ENCODE assay signal across 8 cellular contexts in the genomic region with DNA sequence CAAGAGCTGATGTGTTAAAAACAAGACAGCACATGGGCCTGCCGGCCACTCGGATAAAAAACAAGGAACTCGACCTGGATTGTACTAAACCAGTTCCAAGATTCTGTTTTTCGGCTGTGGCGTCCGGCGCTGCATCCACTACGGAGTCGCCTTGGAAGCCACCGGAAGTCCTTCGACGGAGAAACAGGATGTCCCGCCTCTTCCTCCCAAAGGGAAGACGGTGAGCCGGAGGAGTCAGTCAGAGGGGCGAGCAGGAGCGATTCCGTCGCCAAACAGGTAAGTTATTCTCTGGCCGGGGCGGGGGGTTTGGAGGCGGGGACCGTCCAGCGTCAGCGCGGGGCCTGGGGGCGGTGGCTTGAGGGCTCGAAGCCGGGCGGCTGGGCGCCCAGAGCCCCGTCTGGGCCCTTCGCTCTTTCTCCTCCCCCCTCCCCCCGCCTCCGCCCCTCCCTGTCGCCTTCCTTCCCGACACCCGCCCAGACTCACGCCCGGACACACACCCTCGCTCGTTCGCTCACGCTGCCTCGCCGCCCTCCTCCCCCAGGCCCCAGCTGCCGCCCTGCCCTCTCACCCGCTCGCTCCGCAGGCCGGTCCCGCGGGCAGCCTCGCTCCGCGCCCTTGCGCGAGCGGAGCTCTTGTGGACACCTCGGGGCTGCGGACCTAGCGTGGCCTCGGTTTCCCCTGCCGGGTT.
DNase-seq lines count a peak whose midpoint lies in the region; ATAC-seq and TF ChIP-seq lines count a peak whose summit lies in the region.

A gene with protein sequence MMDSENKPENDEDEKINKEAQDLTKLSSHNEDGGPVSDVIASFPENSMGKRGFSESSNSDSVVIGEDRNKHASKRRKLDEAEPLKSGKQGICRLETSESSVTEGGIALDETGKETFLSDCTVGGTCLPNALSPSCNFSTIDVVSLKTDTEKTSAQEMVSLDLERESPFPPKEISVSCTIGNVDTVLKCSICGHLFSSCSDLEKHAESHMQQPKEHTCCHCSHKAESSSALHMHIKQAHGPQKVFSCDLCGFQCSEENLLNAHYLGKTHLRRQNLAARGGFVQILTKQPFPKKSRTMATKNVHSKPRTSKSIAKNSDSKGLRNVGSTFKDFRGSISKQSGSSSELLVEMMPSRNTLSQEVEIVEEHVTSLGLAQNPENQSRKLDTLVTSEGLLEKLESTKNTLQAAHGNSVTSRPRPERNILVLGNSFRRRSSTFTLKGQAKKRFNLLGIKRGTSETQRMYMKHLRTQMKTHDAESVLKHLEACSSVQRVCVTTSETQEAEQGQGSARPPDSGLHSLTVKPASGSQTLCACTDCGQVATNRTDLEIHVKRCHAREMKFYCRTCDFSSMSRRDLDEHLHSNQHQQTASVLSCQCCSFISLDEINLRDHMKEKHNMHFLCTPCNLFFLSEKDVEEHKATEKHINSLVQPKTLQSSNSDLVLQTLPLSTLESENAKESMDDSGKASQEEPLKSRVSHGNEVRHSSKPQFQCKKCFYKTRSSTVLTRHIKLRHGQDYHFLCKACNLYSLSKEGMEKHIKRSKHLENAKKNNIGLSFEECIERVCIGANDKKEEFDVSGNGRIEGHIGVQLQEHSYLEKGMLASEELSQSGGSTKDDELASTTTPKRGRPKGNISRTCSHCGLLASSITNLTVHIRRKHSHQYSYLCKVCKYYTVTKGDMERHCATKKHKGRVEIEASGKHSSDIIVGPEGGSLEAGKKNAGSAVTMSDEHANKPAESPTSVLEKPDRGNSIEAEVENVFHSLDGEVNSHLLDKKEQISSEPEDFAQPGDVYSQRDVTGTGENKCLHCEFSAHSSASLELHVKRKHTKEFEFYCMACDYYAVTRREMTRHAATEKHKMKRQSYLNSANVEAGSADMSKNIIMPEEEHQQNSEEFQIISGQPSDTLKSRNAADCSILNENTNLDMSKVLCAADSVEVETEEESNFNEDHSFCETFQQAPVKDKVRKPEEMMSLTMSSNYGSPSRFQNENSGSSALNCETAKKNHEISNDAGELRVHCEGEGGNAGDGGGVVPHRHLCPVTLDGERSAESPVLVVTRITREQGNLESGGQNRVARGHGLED (N-terminal part only) (plus strand): TSS at position 209 of the 688 bp plus-strand sequence. CDS start 33,150 bp downstream, outside the sequence.

- peak within 1 kb of the TSS; percentile 97 for H3K27ac ChIP-seq in VCaP

- in situ Hi-C loops in T47D (cut with HindIII; ENCODE audit: low pct_unique_long_range_greater_than_20kb, low sequenced_read_pairs), result no loop called here

- CTCF ChIA-PET in AG04449 (lab: Yijun Ruan, JAX), result interaction anchor here (1.1 to 1.7 kb wide), 2 partner anchors 13 to 26 kb away, joined by 3 to 5 read pairs; no protein-coding TSS in a partner anchor

- DNase-seq in AG04449 (ENCODE audit: low read depth, low spot score), result peak; percentile 51
- DNase-seq in NCI-H2196 treated with DMSO at 0.1 percent for 48 hours (lab: John Stamatoyannopoulos, UW; ENCODE audit: unreplicated experiment), result peak; percentile 81
- peak; percentile 63 to 91 for DNase-seq in T47D (ENCODE audit: low read depth in 1 of 2, low spot score in 1 of 2)
- DNase-seq in iPS-NIHi11 (ENCODE audit: low spot score), result peak; percentile 92
- DNase-seq in smooth muscle cell of the brain vasculature (ENCODE audit: low read depth, low spot score), result peak; percentile 76

- POLR2A ChIA-PET in AG04449 (lab: Yijun Ruan, JAX), result interaction anchor here (0.6 kb wide), 1 partner anchor 1860 kb away, joined by 3 read pairs; no protein-coding TSS in a partner anchor

- TF ChIP-seq CTCF in AG04449 (IDR thresholded peaks at IDR 0.05; ENCODE audit: insufficient read depth, low read length, missing control alignments) (no peak), VCaP (conservative IDR thresholded peaks at IDR 0.05) (no peak)

- ATAC-seq in GM18907 (IDR thresholded peaks at IDR 0.05; ENCODE audit: unreplicated experiment) (peak; percentile 85), HG03139 (IDR thresholded peaks at IDR 0.05; ENCODE audit: unreplicated experiment) (peak; percentile 64)

- peak within 1 kb of the TSS; percentile 93 for H3K4me3 ChIP-seq in AG04449 (ENCODE audit: low read depth, low read length)

Comparison
In these comparisons a context has a peak if more than half of its experiments do, and no peak if none do; other contexts are left out.
1. Peak in every context shown above with its lines: DNase-seq, ATAC-seq, H3K4me3 ChIP-seq and H3K27ac ChIP-seq.